ENCODE assay signal across 26 cellular contexts in genomic region chr5:102600964-102601363, GRCh38.
DNase-seq lines count a peak whose midpoint lies in the region; ATAC-seq, FAIRE-seq and TF ChIP-seq lines count a peak whose summit lies in the region.
"Had no signal": no experiment of that assay in that cellular context is flagged by ENCODE, and none has a peak within 500 bp of the region (broad histone marks: within the 10 kb centered on the region; RNA-seq: fewer than 3 reads in every experiment).

No MANE protein-coding gene starts in this region.

- FAIRE-seq in astrocyte (lab: Jason Lieb, UNC), result no peak
- FAIRE-seq: A204.1, GM12892 had no signal

- H3K4me3 ChIP-seq in breast epithelium (no peak overlapping the region), astrocyte (ENCODE audit: insufficient read depth, low read depth, low read length) (no peak overlapping the region), fibroblast of pulmonary artery (replicated peaks; ENCODE audit: low read depth, low read length) (no peak overlapping the region)
- H3K4me3 ChIP-seq: BLaER1 treated with 17β-estradiol and CSF1 and Interleukin-3, amounts not matched to agents 10 nM and 100 nM; coronary artery; gastrocnemius medialis; neural progenitor cell; spleen had no signal

- no peak overlapping the region for H3K4me3 Mint-ChIP-seq in MCF 10A (ENCODE audit: unreplicated experiment)
- no peak overlapping the region for H3K4me3 Mint-ChIP-seq in astrocyte (ENCODE audit: unreplicated experiment)
- H3K4me3 Mint-ChIP-seq: activated CD4-positive, alpha-beta memory T cell treated with anti-CD3 and anti-CD28 coated beads, Interleukin-2, amount 10 ng/mL, durations not matched to agents 7 days and 5 days; activated naive CD4-positive, alpha-beta T cell treated with anti-CD3 and anti-CD28 coated beads for 36 hours; neural progenitor cell; T-helper 17 cell had no signal

- H3K27ac Mint-ChIP-seq in MCF 10A (ENCODE audit: low read depth, unreplicated experiment), result no peak overlapping the region
- no peak overlapping the region for H3K27ac Mint-ChIP-seq in astrocyte (ENCODE audit: unreplicated experiment)
- H3K27ac Mint-ChIP-seq: activated CD4-positive, alpha-beta memory T cell treated with anti-CD3 and anti-CD28 coated beads, Interleukin-2, amount 10 ng/mL, durations not matched to agents 7 days and 5 days; activated naive CD4-positive, alpha-beta T cell treated with anti-CD3 and anti-CD28 coated beads for 36 hours; neural progenitor cell; T-helper 17 cell had no signal

- H3K27ac ChIP-seq in breast epithelium (no peak overlapping the region), astrocyte (ENCODE audit: low read depth, low read length) (no peak overlapping the region)
- H3K27ac ChIP-seq: BLaER1 treated with 17β-estradiol and CSF1 and Interleukin-3, amounts not matched to agents 10 nM and 100 nM; coronary artery; gastrocnemius medialis; KMS-11; neural progenitor cell; spleen; WERI-Rb-1 had no signal

- no peaks in the 10 kb centered on the region for H3K4me1 ChIP-seq in breast epithelium
- no peaks in the 10 kb centered on the region for H3K4me1 ChIP-seq in astrocyte (ENCODE audit: insufficient read depth, low read length)
- H3K4me1 ChIP-seq: gastrocnemius medialis, neural progenitor cell had no signal

- H3K9me3 Mint-ChIP-seq in MCF 10A (ENCODE audit: unreplicated experiment) (no peaks in the 10 kb centered on the region), astrocyte (ENCODE audit: unreplicated experiment) (no peaks in the 10 kb centered on the region)
- H3K9me3 Mint-ChIP-seq: activated CD4-positive, alpha-beta memory T cell treated with anti-CD3 and anti-CD28 coated beads, Interleukin-2, amount 10 ng/mL, durations not matched to agents 7 days and 5 days; activated naive CD4-positive, alpha-beta T cell treated with anti-CD3 and anti-CD28 coated beads for 36 hours; neural progenitor cell had no signal

- H3K27me3 Mint-ChIP-seq in MCF 10A (ENCODE audit: insufficient read depth, unreplicated experiment) (no peaks in the 10 kb centered on the region), astrocyte (ENCODE audit: low read depth, unreplicated experiment) (no peaks in the 10 kb centered on the region)

- H3K4me1 Mint-ChIP-seq in MCF 10A (ENCODE audit: insufficient read depth, unreplicated experiment) (peaks cover 11% of the 10 kb centered on the region), astrocyte (ENCODE audit: low read depth, unreplicated experiment) (peaks cover 13% of the 10 kb centered on the region)

- no peaks in the 10 kb centered on the region for H4K20me1 ChIP-seq in astrocyte (ENCODE audit: insufficient read depth, low read length)
- H4K20me1 ChIP-seq: BLaER1 treated with 17β-estradiol and CSF1 and Interleukin-3, amounts not matched to agents 10 nM and 100 nM had no signal

- intact Hi-C loops in MCF 10A (cut with micrococcal nuclease) (no loop called here), breast epithelium (cut with DNase I; ENCODE audit: low total_unique reads) (no loop called here)

- H3K27me3 ChIP-seq in breast epithelium, result no peaks in the 10 kb centered on the region
- H3K27me3 ChIP-seq in astrocyte (ENCODE audit: insufficient read depth, low read length), result no peaks in the 10 kb centered on the region
- H3K27me3 ChIP-seq: BLaER1 treated with 17β-estradiol and CSF1 and Interleukin-3, amounts not matched to agents 10 nM and 100 nM; gastrocnemius medialis; neural progenitor cell; spleen had no signal

- no peaks in the 10 kb centered on the region for H3K36me3 ChIP-seq in breast epithelium
- no peaks in the 10 kb centered on the region for H3K36me3 ChIP-seq in astrocyte (ENCODE audit: insufficient read depth, low read length)
- H3K36me3 ChIP-seq: BLaER1 treated with 17β-estradiol and CSF1 and Interleukin-3, amounts not matched to agents 10 nM and 100 nM; gastrocnemius medialis; neural progenitor cell; spleen; WERI-Rb-1 had no signal

- H2AFZ ChIP-seq in astrocyte (ENCODE audit: low read depth, low read length), result no peak overlapping the region
- H2AFZ ChIP-seq: neural progenitor cell had no signal

- no peak for TF ChIP-seq CTCF in MCF 10A (IDR thresholded peaks at IDR 0.05; ENCODE audit: unreplicated experiment)
- no peak for TF ChIP-seq CTCF in breast epithelium (IDR thresholded peaks at IDR 0.05)
- no peak for TF ChIP-seq CTCF in astrocyte (IDR thresholded peaks at IDR 0.05; ENCODE audit: insufficient read depth, low read depth, low read length)
- TF ChIP-seq CTCF in fibroblast of pulmonary artery (IDR thresholded peaks at IDR 0.05; ENCODE audit: low read length, missing control alignments), result no peak
- TF ChIP-seq CTCF in GM10266 (IDR thresholded peaks at IDR 0.05; ENCODE audit: control insufficient read depth, insufficient read depth, low read depth, missing control alignments), result no peak

- H3K36me3 Mint-ChIP-seq in MCF 10A (ENCODE audit: insufficient read depth, unreplicated experiment), result no peaks in the 10 kb centered on the region
- H3K36me3 Mint-ChIP-seq in astrocyte (ENCODE audit: low read depth, unreplicated experiment), result no peaks in the 10 kb centered on the region
- H3K36me3 Mint-ChIP-seq: neural progenitor cell had no signal

- no peak for TF ChIP-seq POLR2A in breast epithelium (IDR thresholded peaks at IDR 0.05)

- POLR2A ChIA-PET in MCF 10A (lab: Yijun Ruan, JAX), result no interaction called here

- BruUV-seq in MCF 10A (replicated peaks; lab: Mats Ljungman, UMichigan), result no TSS peak

- H3K4me2 ChIP-seq in astrocyte (ENCODE audit: low read length), result no peak overlapping the region
- H3K4me2 ChIP-seq: BLaER1 treated with 17β-estradiol and CSF1 and Interleukin-3, amounts not matched to agents 10 nM and 100 nM; KMS-11; neural progenitor cell had no signal

- H3K9me3 ChIP-seq in breast epithelium (no peaks in the 10 kb centered on the region), astrocyte (ENCODE audit: insufficient read depth, low read depth, low read length) (no peaks in the 10 kb centered on the region)
- H3K9me3 ChIP-seq: BLaER1 treated with 17β-estradiol and CSF1 and Interleukin-3, amounts not matched to agents 10 nM and 100 nM; gastrocnemius medialis; spleen had no signal

- no peaks in the 10 kb centered on the region for H3K79me2 ChIP-seq in astrocyte (ENCODE audit: insufficient read depth, low read length)

- no peak overlapping the region for H3K9ac ChIP-seq in astrocyte (ENCODE audit: low read length)
- H3K9ac ChIP-seq: BLaER1 treated with 17β-estradiol and CSF1 and Interleukin-3, amounts not matched to agents 10 nM and 100 nM; KMS-11; neural progenitor cell had no signal

- CTCF ChIA-PET in MCF 10A (lab: Yijun Ruan, JAX), result no interaction called here

- DNase-seq in MCF 10A (ENCODE audit: unreplicated experiment), result peak; percentile 61
- no peak for DNase-seq in breast epithelium (ENCODE audit: low spot score in 2 of 2)
- peak; percentile 27 for DNase-seq in astrocyte (ENCODE audit: low read depth)
- peak; percentile 6 for DNase-seq in fibroblast of pulmonary artery (ENCODE audit: low read depth)
- no peak for DNase-seq in activated CD4-positive, CD25-positive, alpha-beta regulatory T cell (lab: John Stamatoyannopoulos, UW)
- DNase-seq in activated CD4-positive, alpha-beta T cell treated with anti-CD3 and anti-CD28 coated beads, Interleukin-2, amount 50 U/mL, for 48 hours, result no peak
- no peak for DNase-seq in GM10266 (ENCODE audit: extremely low spot score)
- DNase-seq: activated CD4-positive, alpha-beta memory T cell treated with anti-CD3 and anti-CD28 coated beads, Interleukin-2, amount 10 ng/mL, durations not matched to agents 7 days and 5 days; activated naive CD4-positive, alpha-beta T cell treated with anti-CD3 and anti-CD28 coated beads for 36 hours; aorta; gastrocnemius medialis; NCI-H82; OCI-M1; SHP77 treated with DMSO at 0.1 percent for 48 hours; spleen; stimulated activated CD8-positive, alpha-beta memory T cell treated with anti-CD3 and anti-CD28 coated beads, Interleukin-4, amount 100 ng/mL, for 48 hours; substantia nigra; T-helper 17 cell; WERI-Rb-1 had no signal

- ATAC-seq in GM18520 (IDR thresholded peaks at IDR 0.05; ENCODE audit: unreplicated experiment), result no peak
- ATAC-seq: gastrocnemius medialis, T-helper 17 cell had no signal

Comparison
In these comparisons a context has a peak if more than half of its experiments do, and no peak if none do; other contexts are left out.
1. DNase-seq: peak in MCF 10A (single experiment), astrocyte (single experiment) and fibroblast of pulmonary artery (single experiment); none in breast epithelium (0 of 2), activated CD4-positive, CD25-positive, alpha-beta regulatory T cell (0 of 4), activated CD4-positive, alpha-beta T cell treated with anti-CD3 and anti-CD28 coated beads, Interleukin-2, amount 50 U/mL, for 48 hours (0 of 2) and GM10266 (single experiment).